12 cellular contexts compared by ENCODE assay signal in genomic region chr1:153698648-153699004, GRCh38. TPM values are rescaled to one million over a fixed set of nuclear protein-coding genes. Genes with fewer than 3 reads are reported as not detected.
DNase-seq lines count a peak whose midpoint lies in the region; ATAC-seq and TF ChIP-seq lines count a peak whose summit lies in the region.
"Had no signal": no experiment of that assay in that cellular context is flagged by ENCODE, and none has a peak within 500 bp of the region (broad histone marks: within the 10 kb centered on the region; RNA-seq: fewer than 3 reads in every experiment).

No MANE protein-coding gene starts in this region.

- no peak for DNase-seq in caudate nucleus (lab: John Stamatoyannopoulos, UW)
- DNase-seq in PC-9, result no peak
- DNase-seq in GM13977 (ENCODE audit: low spot score), result no peak
- DNase-seq in KG1 (lab: John Stamatoyannopoulos, UW), result no peak
- DNase-seq: activated CD4-positive, alpha-beta T cell treated with anti-CD3 and anti-CD28 coated beads for 48 hours; CD4-positive, CD25-positive, alpha-beta regulatory T cell; left colon had no signal

- no peaks in the 10 kb centered on the region for H3K36me3 ChIP-seq in HEK293 (ENCODE audit: control insufficient read depth in 2 of 2, insufficient read depth in 1 of 2, low read length in 2 of 2)
- no peaks in the 10 kb centered on the region for H3K36me3 ChIP-seq in mesodermal cell (ENCODE audit: control insufficient read depth, insufficient read depth, low read length)
- H3K36me3 ChIP-seq in subcutaneous abdominal adipose tissue (ENCODE audit: control insufficient read depth in 5 of 5, insufficient read depth in 5 of 5, low read length in 5 of 5), result peaks cover 0 to 4% (median 3%) of the 10 kb centered on the region in 5 donors
- H3K36me3 ChIP-seq in PC-9 (ENCODE audit: low read depth), result no peaks in the 10 kb centered on the region

- no peaks in the 10 kb centered on the region for H3K4me1 ChIP-seq in HEK293 (ENCODE audit: control insufficient read depth, insufficient read depth, low read length)
- H3K4me1 ChIP-seq in mesodermal cell (ENCODE audit: control insufficient read depth, insufficient read depth, low read length, poor library complexity, severe bottlenecking), result peaks cover 27% of the 10 kb centered on the region
- peaks cover 12 to 38% (median 32%) of the 10 kb centered on the region in 5 donors for H3K4me1 ChIP-seq in subcutaneous abdominal adipose tissue (ENCODE audit: control insufficient read depth in 5 of 5, insufficient read depth in 5 of 5, low read length in 5 of 5)
- peaks cover 24% of the 10 kb centered on the region for H3K4me1 ChIP-seq in PC-9 (replicated peaks; ENCODE audit: insufficient read depth)

- H3K4me2 ChIP-seq in PC-9, result no peak overlapping the region

- H3K9me2 ChIP-seq in PC-9 (ENCODE audit: insufficient read depth), result no peaks in the 10 kb centered on the region

- H2AFZ ChIP-seq in PC-9, result no peak overlapping the region

- H3K27ac ChIP-seq in HEK293 (ENCODE audit: extremely low read depth, low read depth, low read length), result no peak overlapping the region
- H3K27ac ChIP-seq in caudate nucleus (ENCODE audit: low read depth, low read length), result peak overlapping the region; percentile 76
- peak overlapping the region; percentile 93 for H3K27ac ChIP-seq in mesodermal cell (ENCODE audit: low read depth, low read length, severe bottlenecking)
- H3K27ac ChIP-seq in subcutaneous abdominal adipose tissue (ENCODE audit: low read depth, low read length), result peak overlapping the region; percentile 98
- H3K27ac ChIP-seq in PC-9, result no peak overlapping the region

- in situ Hi-C loops in GM13977 (cut with MboI; ENCODE audit: low pct_unique_long_range_greater_than_20kb, low sequenced_read_pairs, unreplicated experiment), result no loop called here

- no peaks in the 10 kb centered on the region for H3K9me3 ChIP-seq in HEK293 (ENCODE audit: control insufficient read depth, insufficient read depth, low read depth, low read length)
- H3K9me3 ChIP-seq in mesodermal cell (ENCODE audit: control insufficient read depth, low read length), result no peaks in the 10 kb centered on the region
- H3K9me3 ChIP-seq in subcutaneous abdominal adipose tissue (ENCODE audit: control insufficient read depth in 5 of 5, low read length in 5 of 5), result no peaks in the 10 kb centered on the region
- no peaks in the 10 kb centered on the region for H3K9me3 ChIP-seq in PC-9 (ENCODE audit: insufficient read depth, low read depth)

- 96 to 98% methylated on average over 4 of the region's 8 CpGs for WGBS in mesodermal cell (ENCODE audit: insufficient coverage in 2 of 2), 2 experiments

- POLR2A ChIA-PET in HEK293 (lab: Yijun Ruan, JAX) (interaction anchor here (0.9 kb wide), 1 partner anchor 17 kb away, joined by 3 read pairs; no protein-coding TSS in a partner anchor), PC-9 (lab: Charles Lee; ENCODE audit: unreplicated experiment) (interaction anchor here (0.6 kb wide), 3 partner anchors 76 to 1274 kb away, joined by 3 to 12 read pairs (median 5); no protein-coding TSS in a partner anchor)

- H3K9ac ChIP-seq in subcutaneous abdominal adipose tissue (ENCODE audit: low read length in 5 of 5), result peak overlapping the region; percentile 46 to 85 (median 80)

- H3K79me2 ChIP-seq in PC-9 (ENCODE audit: low read depth), result no peaks in the 10 kb centered on the region

- no peaks in the 10 kb centered on the region for H4K20me1 ChIP-seq in PC-9 (ENCODE audit: insufficient read depth)

- intact Hi-C loops in PC-9 (cut with micrococcal nuclease; ENCODE audit: unreplicated experiment), result no loop called here

- H3K27me3 ChIP-seq in subcutaneous abdominal adipose tissue (ENCODE audit: control insufficient read depth in 5 of 5, insufficient read depth in 4 of 5, low read length in 5 of 5) (no peaks in the 10 kb centered on the region), PC-9 (ENCODE audit: insufficient read depth, low read depth) (no peaks in the 10 kb centered on the region)

- peaks cover 16% of the 10 kb centered on the region; the same call in 1 of the 2 replicates for H3F3A ChIP-seq in PC-9 (ENCODE audit: insufficient read depth, low read depth)

- no peak for ATAC-seq in GM21381 (IDR thresholded peaks at IDR 0.05; ENCODE audit: unreplicated experiment)
- ATAC-seq: left colon had no signal

- no TSS peak for BruUV-seq in PC-9 (replicated peaks; lab: Mats Ljungman, UMichigan)

- H3K4me3 ChIP-seq in HEK293 (ENCODE audit: low read depth, low read length) (no peak overlapping the region), mesodermal cell (ENCODE audit: extremely low read depth, insufficient read depth, low read length, poor library complexity, severe bottlenecking) (no peak overlapping the region), subcutaneous abdominal adipose tissue (ENCODE audit: low read depth in 1 of 5, low read length in 5 of 5) (peak overlapping the region in 2 of 5 donors; percentile 37 to 49), PC-9 (no peak overlapping the region)

- CTCF ChIA-PET in HEK293 (lab: Yijun Ruan, JAX), result no interaction called here
- CTCF ChIA-PET in PC-9 (lab: Charles Lee), result no interaction called here

- TF ChIP-seq CTCF in HEK293 (tag by site-specific recombination; IDR thresholded peaks at IDR 0.05) (no peak), PC-9 (conservative IDR thresholded peaks at IDR 0.05) (no peak), GM13977 (IDR thresholded peaks at IDR 0.05; ENCODE audit: extremely low read depth, insufficient read depth, missing control alignments) (no peak)

TF ChIP-seq in HEK293, 187 proteins besides CTCF, POLR2A, EP300 and RAD21:
- TF ChIP-seq ZBTB7A (tag by site-specific recombination; IDR thresholded peaks at IDR 0.05; ENCODE audit: low read depth) (no peak), ZNF449 (tag by site-specific recombination; IDR thresholded peaks at IDR 0.05) (0 out of 2 replicates have a peak, but pooled peaks have one; percentile 3), ZNF549 (tag by site-specific recombination; IDR thresholded peaks at IDR 0.05) (no peak), KLF10 (tag by site-specific recombination; IDR thresholded peaks at IDR 0.05) (0 out of 2 replicates have a peak, but pooled peaks have one; percentile 3), ZNF645 (tag by site-specific recombination; IDR thresholded peaks at IDR 0.05) (no peak), ZNF843 (tag by site-specific recombination; IDR thresholded peaks at IDR 0.05) (no peak), BCL11B (tag by site-specific recombination; IDR thresholded peaks at IDR 0.05; ENCODE audit: low read depth) (no peak), ZNF704 (tag by site-specific recombination; IDR thresholded peaks at IDR 0.05) (no peak), YY2 (tag by site-specific recombination; IDR thresholded peaks at IDR 0.05) (no peak)

RNA-seq across cellular contexts. Expression of gene NPR1, which starts 20.1 kb away (rescaled TPM):
- polyA plus RNA-seq in mesodermal cell (2013, experiment 1 of 2), result 7.4 TPM
- polyA plus RNA-seq in mesodermal cell (2013, experiment 2 of 2), result 5.7 TPM
- total RNA-seq in PC-9 (2021), result 0.53 and 0.98 TPM in 2 replicates
- total RNA-seq: CD4-positive, CD25-positive, alpha-beta regulatory T cell; T-helper 1 cell treated with Interleukin-12 subunit alpha and Interleukin-12 subunit beta and Interleukin-4 antibody, amounts not matched to agents 30 ng/mL and 1 ng/mL, for 36 hours had no signal
- polyA plus RNA-seq: CD4-positive, CD25-positive, alpha-beta regulatory T cell had no signal

RNA-seq across cellular contexts. Expression of gene ILF2, which starts 27.8 kb away (rescaled TPM):
- 369 TPM for polyA plus RNA-seq in mesodermal cell (2013, experiment 1 of 2)
- 367 TPM for polyA plus RNA-seq in mesodermal cell (2013, experiment 2 of 2)
- total RNA-seq in PC-9 (2021), result 131 and 145 TPM in 2 replicates

RNA-seq across cellular contexts. Expression of gene INTS3, which starts 29.2 kb away (rescaled TPM):
- 56.7 TPM for polyA plus RNA-seq in mesodermal cell (2013, experiment 1 of 2)
- polyA plus RNA-seq in mesodermal cell (2013, experiment 2 of 2), result 50.1 TPM
- total RNA-seq in PC-9 (2021), result 62.5 and 91.7 TPM in 2 replicates

RNA-seq across cellular contexts. Expression of gene SNAPIN, which starts 40.1 kb away (rescaled TPM):
- polyA plus RNA-seq in mesodermal cell (2013, experiment 1 of 2), result 33.3 TPM
- polyA plus RNA-seq in mesodermal cell (2013, experiment 2 of 2), result 32.8 TPM
- 25.4 and 29.5 TPM in 2 replicates for total RNA-seq in PC-9 (2021)

Comparison
In these comparisons a context has a peak if more than half of its experiments do, and no peak if none do; other contexts are left out.
1. H3K27ac ChIP-seq: peak in caudate nucleus (single experiment), mesodermal cell (single experiment) and subcutaneous abdominal adipose tissue (single experiment); none in HEK293 (single experiment) and PC-9 (single experiment).